ENCODE assay signal across 11 cellular contexts in genomic region chr1:204583909-204584632, GRCh38.
DNase-seq lines count a peak whose midpoint lies in the region; ATAC-seq and TF ChIP-seq lines count a peak whose summit lies in the region.
"Had no signal": no experiment of that assay in that cellular context is flagged by ENCODE, and none has a peak within 500 bp of the region (broad histone marks: within the 10 kb centered on the region; RNA-seq: fewer than 3 reads in every experiment).

No MANE protein-coding gene starts in this region.

- whole genome bisulfite sequencing in SK-N-SH (ENCODE audit: low lambda C conversion rate) = 84% methylated on average over 4 of the region's 4 CpGs

- in situ Hi-C loops in HAP-1 (cut with MboI; ENCODE audit: low sequenced_read_pairs) = no loop called here

- H3K4me3 ChIP-seq in SK-N-SH (ENCODE audit: low read depth in 2 of 2, low read length in 1 of 2) = no peak overlapping the region
- H3K4me3 ChIP-seq in HAP-1 = no peak overlapping the region
- H3K4me3 ChIP-seq: cardiac muscle cell, esophagus muscularis mucosa had no signal

- DNase-seq in DMS79 treated with DMSO at 0.1 percent for 48 hours (lab: John Stamatoyannopoulos, UW) (peak; percentile 72), NCI-H1105 treated with DMSO at 0.1 percent for 48 hours (lab: John Stamatoyannopoulos, UW) (peak; percentile 59), SK-N-SH (peak; percentile 75), mucosa of gallbladder (ENCODE audit: low spot score) (peak; percentile 40), HAP-1 (ENCODE audit: low spot score in 2 of 2) (no peak), CD1c-positive myeloid dendritic cell (ENCODE audit: extremely low spot score) (no peak), HK-2 (ENCODE audit: unreplicated experiment) (no peak), omental fat pad (ENCODE audit: low spot score) (no peak)
- DNase-seq: stimulated activated CD8-positive, alpha-beta memory T cell treated with anti-CD3 and anti-CD28 coated beads, Interleukin-4, amount 100 ng/mL, for 48 hours had no signal

- ATAC-seq in omental fat pad (ENCODE audit: low FRiP score) = no peak

- no peak for TF ChIP-seq RAD21 in SK-N-SH (IDR thresholded peaks at IDR 0.05; ENCODE audit: low read length)

- peak overlapping the region in 1 of 2 experiments; percentile 29; a peak in 1 of 4 replicates for H3K27ac ChIP-seq in SK-N-SH (ENCODE audit: low read depth in 2 of 2, low read length in 1 of 2)
- H3K27ac ChIP-seq: cardiac muscle cell, esophagus muscularis mucosa had no signal

- H3K9me3 ChIP-seq in SK-N-SH (no peaks in the 10 kb centered on the region), HAP-1 (no peaks in the 10 kb centered on the region)
- H3K9me3 ChIP-seq: esophagus muscularis mucosa had no signal

- H3K4me1 ChIP-seq in SK-N-SH (ENCODE audit: control insufficient read depth in 1 of 2, insufficient read depth in 2 of 2, low read depth in 1 of 2, low read length in 1 of 2) (peaks cover 0 to 15% of the 10 kb centered on the region in 2 experiments; a peak in 1 of 4 replicates), HAP-1 (peaks cover under 1% of the 10 kb centered on the region; the same call in 1 of the 2 replicates)

- TF ChIP-seq CTCF in SK-N-SH (IDR thresholded peaks at IDR 0.05) (no peak), omental fat pad (IDR thresholded peaks at IDR 0.05) (no peak)

- CTCF ChIA-PET in SK-N-SH (lab: Yijun Ruan, JAX) = interaction anchor here (0.6 to 2.4 kb wide), 6 partner anchors 13 to 223 kb away, joined by 3 to 10 read pairs (median 3); no protein-coding TSS in a partner anchor

- H3K79me2 ChIP-seq in SK-N-SH (ENCODE audit: insufficient read depth) = no peaks in the 10 kb centered on the region

- H4K20me1 ChIP-seq in SK-N-SH (ENCODE audit: insufficient read depth) = no peaks in the 10 kb centered on the region

- H3K9ac ChIP-seq in SK-N-SH = no peak overlapping the region

- H3K36me3 ChIP-seq in SK-N-SH (replicated peaks in 1 of 2; ENCODE audit: control insufficient read depth in 1 of 2, insufficient read depth in 2 of 2, low read length in 1 of 2) (no peaks in the 10 kb centered on the region), HAP-1 (replicated peaks) (no peaks in the 10 kb centered on the region)
- H3K36me3 ChIP-seq: cardiac muscle cell, esophagus muscularis mucosa had no signal

- TF ChIP-seq EP300 in SK-N-SH (IDR thresholded peaks at IDR 0.05; ENCODE audit: borderline replicate concordance in 1 of 2, low read depth in 1 of 2, low read length in 1 of 2) = peak in 1 of 2 experiments; percentile 91; a peak in 2 of 4 replicates

- H3K9me2 ChIP-seq in SK-N-SH = no peaks in the 10 kb centered on the region

- H3F3A ChIP-seq in SK-N-SH (replicated peaks; ENCODE audit: insufficient read depth) = no peaks in the 10 kb centered on the region

- POLR2A ChIA-PET in SK-N-SH (lab: Yijun Ruan, JAX) = interaction anchor here (0.6 kb wide), 1 partner anchor 68 kb away, joined by 4 read pairs; no protein-coding TSS in a partner anchor

- H3K4me2 ChIP-seq in SK-N-SH = no peak overlapping the region

- H2AFZ ChIP-seq in SK-N-SH (ENCODE audit: low read depth) = no peak overlapping the region

- H3K27me3 ChIP-seq in SK-N-SH (ENCODE audit: insufficient read depth) (no peaks in the 10 kb centered on the region), HAP-1 (ENCODE audit: low read depth) (no peaks in the 10 kb centered on the region)
- H3K27me3 ChIP-seq: cardiac muscle cell, esophagus muscularis mucosa had no signal

TF ChIP-seq in SK-N-SH, 30 proteins besides CTCF, POLR2A, EP300 and RAD21 (continues in another document):
- TF ChIP-seq EZH2phosphoT487 (IDR thresholded peaks at IDR 0.05; ENCODE audit: borderline replicate concordance, low read depth) (no peak), POLR2AphosphoS5 (IDR thresholded peaks at IDR 0.05; ENCODE audit: low read depth, low read length) (no peak), FOSL2 (IDR thresholded peaks at IDR 0.05; ENCODE audit: borderline replicate concordance, low read depth) (no peak), YY1 (IDR thresholded peaks at IDR 0.05; ENCODE audit: low read depth) (no peak), MEF2A (IDR thresholded peaks at IDR 0.05; ENCODE audit: borderline replicate concordance, low read depth) (no peak), CHD2 (IDR thresholded peaks at IDR 0.05; ENCODE audit: low read length, partially characterized antibody) (peak; percentile 55), NRF1 (IDR thresholded peaks at IDR 0.05; ENCODE audit: low read depth, low read length) (no peak), RXRA (IDR thresholded peaks at IDR 0.05; ENCODE audit: borderline replicate concordance, low read depth) (no peak), SMC3 (IDR thresholded peaks at IDR 0.05; ENCODE audit: low read depth, low read length) (peak; percentile 9; the same call in 1 of the 2 replicates), RFX5 (IDR thresholded peaks at IDR 0.05; ENCODE audit: low read length) (no peak), MXI1 (IDR thresholded peaks at IDR 0.05; ENCODE audit: low read depth, low read length) (no peak), FOXJ3 (CRISPR knock-in tag; IDR thresholded peaks at IDR 0.05) (peak; percentile 83), FOXM1 (IDR thresholded peaks at IDR 0.05; ENCODE audit: low read depth) (no peak), JUND (IDR thresholded peaks at IDR 0.05) (no peak)
- TF ChIP-seq, protein P1, sequence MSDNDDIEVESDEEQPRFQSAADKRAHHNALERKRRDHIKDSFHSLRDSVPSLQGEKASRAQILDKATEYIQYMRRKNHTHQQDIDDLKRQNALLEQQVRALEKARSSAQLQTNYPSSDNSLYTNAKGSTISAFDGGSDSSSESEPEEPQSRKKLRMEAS (IDR thresholded peaks at IDR 0.05; ENCODE audit: low read depth) = no peak
- TF ChIP-seq, protein P2, sequence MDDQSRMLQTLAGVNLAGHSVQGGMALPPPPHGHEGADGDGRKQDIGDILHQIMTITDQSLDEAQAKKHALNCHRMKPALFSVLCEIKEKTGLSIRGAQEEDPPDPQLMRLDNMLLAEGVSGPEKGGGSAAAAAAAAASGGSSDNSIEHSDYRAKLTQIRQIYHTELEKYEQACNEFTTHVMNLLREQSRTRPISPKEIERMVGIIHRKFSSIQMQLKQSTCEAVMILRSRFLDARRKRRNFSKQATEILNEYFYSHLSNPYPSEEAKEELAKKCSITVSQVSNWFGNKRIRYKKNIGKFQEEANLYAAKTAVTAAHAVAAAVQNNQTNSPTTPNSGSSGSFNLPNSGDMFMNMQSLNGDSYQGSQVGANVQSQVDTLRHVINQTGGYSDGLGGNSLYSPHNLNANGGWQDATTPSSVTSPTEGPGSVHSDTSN (IDR thresholded peaks at IDR 0.05) = 0 out of 2 replicates have a peak, but pooled peaks have one; percentile 29
- TF ChIP-seq, protein P3, sequence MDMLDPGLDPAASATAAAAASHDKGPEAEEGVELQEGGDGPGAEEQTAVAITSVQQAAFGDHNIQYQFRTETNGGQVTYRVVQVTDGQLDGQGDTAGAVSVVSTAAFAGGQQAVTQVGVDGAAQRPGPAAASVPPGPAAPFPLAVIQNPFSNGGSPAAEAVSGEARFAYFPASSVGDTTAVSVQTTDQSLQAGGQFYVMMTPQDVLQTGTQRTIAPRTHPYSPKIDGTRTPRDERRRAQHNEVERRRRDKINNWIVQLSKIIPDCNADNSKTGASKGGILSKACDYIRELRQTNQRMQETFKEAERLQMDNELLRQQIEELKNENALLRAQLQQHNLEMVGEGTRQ (IDR thresholded peaks at IDR 0.05; ENCODE audit: borderline replicate concordance, low read depth, low read length) = no peak
- TF ChIP-seq, protein P4, sequence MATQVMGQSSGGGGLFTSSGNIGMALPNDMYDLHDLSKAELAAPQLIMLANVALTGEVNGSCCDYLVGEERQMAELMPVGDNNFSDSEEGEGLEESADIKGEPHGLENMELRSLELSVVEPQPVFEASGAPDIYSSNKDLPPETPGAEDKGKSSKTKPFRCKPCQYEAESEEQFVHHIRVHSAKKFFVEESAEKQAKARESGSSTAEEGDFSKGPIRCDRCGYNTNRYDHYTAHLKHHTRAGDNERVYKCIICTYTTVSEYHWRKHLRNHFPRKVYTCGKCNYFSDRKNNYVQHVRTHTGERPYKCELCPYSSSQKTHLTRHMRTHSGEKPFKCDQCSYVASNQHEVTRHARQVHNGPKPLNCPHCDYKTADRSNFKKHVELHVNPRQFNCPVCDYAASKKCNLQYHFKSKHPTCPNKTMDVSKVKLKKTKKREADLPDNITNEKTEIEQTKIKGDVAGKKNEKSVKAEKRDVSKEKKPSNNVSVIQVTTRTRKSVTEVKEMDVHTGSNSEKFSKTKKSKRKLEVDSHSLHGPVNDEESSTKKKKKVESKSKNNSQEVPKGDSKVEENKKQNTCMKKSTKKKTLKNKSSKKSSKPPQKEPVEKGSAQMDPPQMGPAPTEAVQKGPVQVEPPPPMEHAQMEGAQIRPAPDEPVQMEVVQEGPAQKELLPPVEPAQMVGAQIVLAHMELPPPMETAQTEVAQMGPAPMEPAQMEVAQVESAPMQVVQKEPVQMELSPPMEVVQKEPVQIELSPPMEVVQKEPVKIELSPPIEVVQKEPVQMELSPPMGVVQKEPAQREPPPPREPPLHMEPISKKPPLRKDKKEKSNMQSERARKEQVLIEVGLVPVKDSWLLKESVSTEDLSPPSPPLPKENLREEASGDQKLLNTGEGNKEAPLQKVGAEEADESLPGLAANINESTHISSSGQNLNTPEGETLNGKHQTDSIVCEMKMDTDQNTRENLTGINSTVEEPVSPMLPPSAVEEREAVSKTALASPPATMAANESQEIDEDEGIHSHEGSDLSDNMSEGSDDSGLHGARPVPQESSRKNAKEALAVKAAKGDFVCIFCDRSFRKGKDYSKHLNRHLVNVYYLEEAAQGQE (IDR thresholded peaks at IDR 0.05; ENCODE audit: low read depth, low read length) = no peak
- TF ChIP-seq, protein P5, sequence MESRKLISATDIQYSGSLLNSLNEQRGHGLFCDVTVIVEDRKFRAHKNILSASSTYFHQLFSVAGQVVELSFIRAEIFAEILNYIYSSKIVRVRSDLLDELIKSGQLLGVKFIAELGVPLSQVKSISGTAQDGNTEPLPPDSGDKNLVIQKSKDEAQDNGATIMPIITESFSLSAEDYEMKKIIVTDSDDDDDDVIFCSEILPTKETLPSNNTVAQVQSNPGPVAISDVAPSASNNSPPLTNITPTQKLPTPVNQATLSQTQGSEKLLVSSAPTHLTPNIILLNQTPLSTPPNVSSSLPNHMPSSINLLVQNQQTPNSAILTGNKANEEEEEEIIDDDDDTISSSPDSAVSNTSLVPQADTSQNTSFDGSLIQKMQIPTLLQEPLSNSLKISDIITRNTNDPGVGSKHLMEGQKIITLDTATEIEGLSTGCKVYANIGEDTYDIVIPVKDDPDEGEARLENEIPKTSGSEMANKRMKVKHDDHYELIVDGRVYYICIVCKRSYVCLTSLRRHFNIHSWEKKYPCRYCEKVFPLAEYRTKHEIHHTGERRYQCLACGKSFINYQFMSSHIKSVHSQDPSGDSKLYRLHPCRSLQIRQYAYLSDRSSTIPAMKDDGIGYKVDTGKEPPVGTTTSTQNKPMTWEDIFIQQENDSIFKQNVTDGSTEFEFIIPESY (IDR thresholded peaks at IDR 0.05; ENCODE audit: borderline replicate concordance, low read depth) = no peak

Comparison
In these comparisons a context has a peak if more than half of its experiments do, and no peak if none do; other contexts are left out.
1. DNase-seq: peak in DMS79 treated with DMSO at 0.1 percent for 48 hours (single experiment), NCI-H1105 treated with DMSO at 0.1 percent for 48 hours (single experiment), SK-N-SH (single experiment) and mucosa of gallbladder (single experiment); none in HAP-1 (0 of 2), CD1c-positive myeloid dendritic cell (single experiment), HK-2 (single experiment) and omental fat pad (single experiment).